Comparison of ENCODE assay signal across 26 cellular contexts in the genomic region with DNA sequence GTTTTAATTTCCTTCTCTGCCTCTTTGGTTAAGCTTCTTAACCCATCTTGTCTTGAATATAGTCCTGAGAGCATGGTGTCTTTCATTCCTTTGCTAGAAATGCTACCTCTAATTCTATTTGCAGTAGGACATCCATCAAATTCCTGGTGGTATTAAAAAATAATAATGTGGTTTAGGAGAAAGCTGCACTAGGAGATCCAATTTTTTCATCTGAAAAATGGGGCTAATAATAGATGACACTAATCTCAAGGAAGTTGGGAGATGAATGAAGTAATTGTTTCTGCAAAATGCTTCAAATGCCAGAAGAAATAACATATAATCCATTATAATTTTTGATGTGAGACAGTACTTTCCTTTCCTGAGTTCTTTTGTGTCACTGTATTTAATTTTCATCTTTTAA.
A peak's percentile ranks its signal among the peaks of the same experiment; 100 is the strongest.
DNase-seq lines count a peak whose midpoint lies in the region; ATAC-seq, FAIRE-seq and TF ChIP-seq lines count a peak whose summit lies in the region.
"Had no signal": no experiment of that assay in that cellular context is flagged by ENCODE, and none has a peak within 500 bp of the region (broad histone marks: within the 10 kb centered on the region; RNA-seq: fewer than 3 reads in every experiment).

No MANE protein-coding gene starts in this region.

- H3K4me1 Mint-ChIP-seq in natural killer cell (peaks cover 42% of the 10 kb centered on the region in 2 donors), neural crest cell (no peaks in the 10 kb centered on the region)
- H3K4me1 Mint-ChIP-seq: CD14-positive monocyte; CD4-positive, CD25-positive, alpha-beta regulatory T cell had no signal

- ATAC-seq in natural killer cell, result no peak

- H3K27me3 Mint-ChIP-seq in natural killer cell (ENCODE audit: low read depth in 2 of 2), result no peaks in the 10 kb centered on the region
- no peaks in the 10 kb centered on the region for H3K27me3 Mint-ChIP-seq in neural crest cell (ENCODE audit: low read depth)
- H3K27me3 Mint-ChIP-seq: CD4-positive, alpha-beta memory T cell; CD4-positive, CD25-positive, alpha-beta regulatory T cell; CD8-positive, alpha-beta memory T cell had no signal

- H3K9me3 ChIP-seq in suprapubic skin, result no peaks in the 10 kb centered on the region
- H3K9me3 ChIP-seq: BE2C, BLaER1, Caco-2 had no signal

- TF ChIP-seq POLR2A in suprapubic skin (IDR thresholded peaks at IDR 0.05), result no peak
- no peak for TF ChIP-seq POLR2A in H54 (IDR thresholded peaks at IDR 0.05; ENCODE audit: low read depth, low read length)

- TF ChIP-seq EP300 in suprapubic skin (IDR thresholded peaks at IDR 0.05), result no peak

- H3K9me3 Mint-ChIP-seq in natural killer cell, result peaks cover 6 to 8% of the 10 kb centered on the region in 2 donors
- no peaks in the 10 kb centered on the region for H3K9me3 Mint-ChIP-seq in neural crest cell

- H3K4me3 Mint-ChIP-seq in natural killer cell (peak overlapping the region; percentile 55), neural crest cell (no peak overlapping the region)
- H3K4me3 Mint-ChIP-seq: CD14-positive monocyte; CD4-positive, alpha-beta memory T cell; CD4-positive, CD25-positive, alpha-beta regulatory T cell had no signal

- no peaks in the 10 kb centered on the region for H3K27me3 ChIP-seq in suprapubic skin
- H3K27me3 ChIP-seq: BE2C, BLaER1 had no signal

- no peaks in the 10 kb centered on the region for H3K4me1 ChIP-seq in suprapubic skin
- H3K4me1 ChIP-seq: Caco-2 had no signal

- TF ChIP-seq CTCF in natural killer cell (IDR thresholded peaks at IDR 0.05) (no peak), neural crest cell (conservative IDR thresholded peaks at IDR 0.05) (no peak), suprapubic skin (IDR thresholded peaks at IDR 0.05) (no peak)

- no peaks in the 10 kb centered on the region for H3K36me3 Mint-ChIP-seq in natural killer cell
- H3K36me3 Mint-ChIP-seq in neural crest cell (ENCODE audit: low read depth), result no peaks in the 10 kb centered on the region
- H3K36me3 Mint-ChIP-seq: CD14-positive monocyte; CD4-positive, alpha-beta memory T cell; CD4-positive, CD25-positive, alpha-beta regulatory T cell; CD8-positive, alpha-beta memory T cell had no signal

- H3K4me3 ChIP-seq in suprapubic skin, result no peak overlapping the region
- H3K4me3 ChIP-seq: BLaER1 had no signal

- DNase-seq in COLO829 (ENCODE audit: low spot score) (peak; percentile 2), foreskin melanocyte (peak; percentile 24), natural killer cell (no peak), neural crest cell (ENCODE audit: low read depth, low spot score) (no peak), suprapubic skin (ENCODE audit: low spot score in 2 of 2) (no peak), dermis blood vessel endothelial cell (no peak), H54 (ENCODE audit: insufficient read length, low spot score) (no peak)
- no peak for DNase-seq in stimulated activated CD4-positive, alpha-beta T cell treated with anti-CD3 and anti-CD28 coated beads, Interleukin-4, amount 100 ng/mL, for 24 hours
- DNase-seq: 8988T; ACHN; BE2C; C1 segment of cervical spinal cord; Caco-2; Calu3; CD4-positive, alpha-beta memory T cell; CD4-positive, CD25-positive, alpha-beta regulatory T cell; CD8-positive, alpha-beta memory T cell; DMS79 treated with DMSO at 0.1 percent for 48 hours; GF-D8 had no signal

- H3K36me3 ChIP-seq in suprapubic skin, result no peaks in the 10 kb centered on the region
- H3K36me3 ChIP-seq: BE2C, BLaER1 had no signal

- H3K27ac ChIP-seq in suprapubic skin, result no peak overlapping the region
- H3K27ac ChIP-seq: BLaER1 had no signal

- H3K27ac Mint-ChIP-seq in natural killer cell (peak overlapping the region; percentile 44 to 55), neural crest cell (ENCODE audit: unreplicated experiment) (peak overlapping the region; percentile 32)
- H3K27ac Mint-ChIP-seq: CD14-positive monocyte; CD4-positive, alpha-beta memory T cell; CD4-positive, CD25-positive, alpha-beta regulatory T cell; CD8-positive, alpha-beta memory T cell had no signal

- intact Hi-C loops in natural killer cell (cut with micrococcal nuclease), result loop anchor here (10.0 kb wide), 1 partner anchor 150 kb away; no protein-coding TSS in a partner anchor

- FAIRE-seq in H54 (lab: Jason Lieb, UNC), result no peak
- FAIRE-seq: A204.1, D721Med, G401.6, GM12891, GM19239 had no signal

Comparison
In these comparisons a context has a peak if more than half of its experiments do, and no peak if none do; other contexts are left out.
1. DNase-seq: peak in COLO829 (single experiment) and foreskin melanocyte (single experiment); none in natural killer cell (single experiment), neural crest cell (single experiment), stimulated activated CD4-positive, alpha-beta T cell treated with anti-CD3 and anti-CD28 coated beads, Interleukin-4, amount 100 ng/mL, for 24 hours (single experiment), suprapubic skin (0 of 2), dermis blood vessel endothelial cell (single experiment) and H54 (single experiment).